ENCODE assay signal across 9 cellular contexts in the genomic region with DNA sequence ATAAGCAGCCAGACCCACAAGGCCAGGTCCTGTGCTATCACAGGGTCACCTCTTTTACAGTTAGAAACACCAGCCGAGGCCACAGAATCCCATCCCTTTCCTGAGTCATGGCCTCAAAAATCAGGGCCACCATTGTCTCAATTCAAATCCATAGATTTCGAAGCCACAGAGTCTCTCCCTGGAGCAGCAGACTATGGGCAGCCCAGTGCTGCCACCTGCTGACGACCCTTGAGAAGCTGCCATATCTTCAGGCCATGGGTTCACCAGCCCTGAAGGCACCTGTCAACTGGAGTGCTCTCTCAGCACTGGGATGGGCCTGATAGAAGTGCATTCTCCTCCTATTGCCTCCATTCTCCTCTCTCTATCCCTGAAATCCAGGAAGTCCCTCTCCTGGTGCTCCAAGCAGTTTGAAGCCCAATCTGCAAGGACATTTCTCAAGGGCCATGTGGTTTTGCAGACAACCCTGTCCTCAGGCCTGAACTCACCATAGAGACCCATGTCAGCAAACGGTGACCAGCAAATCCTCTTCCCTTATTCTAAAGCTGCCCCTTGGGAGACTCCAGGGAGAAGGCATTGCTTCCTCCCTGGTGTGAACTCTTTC. TPM values are rescaled to one million over a fixed set of nuclear protein-coding genes. Genes with fewer than 3 reads are reported as not detected.
A peak's percentile ranks its signal among the peaks of the same experiment; 100 is the strongest.
DNase-seq lines count a peak whose midpoint lies in the region; ATAC-seq and TF ChIP-seq lines count a peak whose summit lies in the region.
"Had no signal": no experiment of that assay in that cellular context is flagged by ENCODE, and none has a peak within 500 bp of the region (broad histone marks: within the 10 kb centered on the region; RNA-seq: fewer than 3 reads in every experiment).

No MANE protein-coding gene starts in this region.

- intact Hi-C loops in Panc1 (cut with micrococcal nuclease; ENCODE audit: unreplicated experiment) = loop anchor here (5.0 kb wide), 1 partner anchor 382 kb away; no protein-coding TSS in a partner anchor

- no peaks in the 10 kb centered on the region for H3K4me1 ChIP-seq in Panc1 (ENCODE audit: control insufficient read depth, insufficient read depth, low read length)

- H3K36me3 ChIP-seq in Panc1 (ENCODE audit: control insufficient read depth, insufficient read depth, low read length) = no peaks in the 10 kb centered on the region

- DNase-seq in COLO829 (ENCODE audit: low spot score) (peak; percentile 93), HuH-7 (ENCODE audit: low spot score) (peak; percentile 84), Panc1 (ENCODE audit: low read depth, low spot score) (peak; percentile 47), activated T-helper 1 cell treated with Interleukin-2 at 50 U/mL for 16 hours (ENCODE audit: low read depth) (peak; percentile 48), fibroblast of the conjunctiva (ENCODE audit: low read depth) (peak; percentile 60), non-pigmented ciliary epithelial cell (ENCODE audit: low read depth) (peak; percentile 31), superior temporal gyrus (ENCODE audit: extremely low spot score) (peak; percentile 66)

- H3K4me3 ChIP-seq in Panc1 (ENCODE audit: low read depth in 2 of 2, low read length in 2 of 2) = no peak overlapping the region

- ATAC-seq in Panc1 (peak; percentile 89), HG03354 (IDR thresholded peaks at IDR 0.05; ENCODE audit: poor library complexity, severe bottlenecking, unreplicated experiment) (no peak)

- CTCF ChIA-PET in Panc1 (lab: Charles Lee) = no interaction called here

- H3K9me3 ChIP-seq in Panc1 (ENCODE audit: control insufficient read depth, insufficient read depth, low read depth, low read length) = no peaks in the 10 kb centered on the region

- H3K27me3 ChIP-seq in Panc1 (ENCODE audit: control insufficient read depth, insufficient read depth, low read length) = no peaks in the 10 kb centered on the region

- in situ Hi-C loops in Panc1 (cut with HindIII; ENCODE audit: low pct_unique_long_range_greater_than_20kb, low sequenced_read_pairs) = no loop called here

- TF ChIP-seq CTCF in Panc1 (IDR thresholded peaks at IDR 0.05) = peak; percentile 81

- POLR2A ChIA-PET in Panc1 (lab: Charles Lee) = interaction anchor here (0.8 kb wide), 1 partner anchor 49 kb away, joined by 4 read pairs; no protein-coding TSS in a partner anchor

- H3K27ac ChIP-seq in Panc1 (ENCODE audit: low read length) = no peak overlapping the region

- no TSS peak for BruUV-seq in Panc1 (replicated peaks; lab: Mats Ljungman, UMichigan)

RNA-seq across cellular contexts. Expression of a gene that starts 39.6 kb away (rescaled TPM):
- 0.46 TPM for total RNA-seq in Panc1 (2021; ENCODE audit: unreplicated experiment)
- polyA plus RNA-seq in Panc1 (2012; ENCODE audit: insufficient read length) = 0.06 TPM
- total RNA-seq: T-helper 1 cell treated with Interleukin-12 subunit alpha and Interleukin-12 subunit beta and Interleukin-4 antibody, amounts not matched to agents 30 ng/mL and 1 ng/mL, for 36 hours had no signal

RNA-seq across cellular contexts. Expression of a gene that starts 52.3 kb away (rescaled TPM):
- total RNA-seq in Panc1 (2021; ENCODE audit: unreplicated experiment) = 12.7 TPM
- 8.9 TPM for polyA plus RNA-seq in Panc1 (2012; ENCODE audit: insufficient read length)

Comparison
In these comparisons a context has a peak if more than half of its experiments do, and no peak if none do; other contexts are left out.
1. DNase-seq: peak in every context shown above with its lines; median percentile 93 in COLO829; 84 in HuH-7; 66 in superior temporal gyrus; 60 in fibroblast of the conjunctiva; 48 in activated T-helper 1 cell treated with Interleukin-2 at 50 U/mL for 16 hours; 47 in Panc1; 31 in non-pigmented ciliary epithelial cell.